ENCODE assay signal across 14 cellular contexts in genomic region chr2:207233731-207234130, GRCh38.
DNase-seq lines count a peak whose midpoint lies in the region; ATAC-seq, FAIRE-seq and TF ChIP-seq lines count a peak whose summit lies in the region.
"Had no signal": no experiment of that assay in that cellular context is flagged by ENCODE, and none has a peak within 500 bp of the region (broad histone marks: within the 10 kb centered on the region; RNA-seq: fewer than 3 reads in every experiment).

No MANE protein-coding gene starts in this region.

- H3K9me3 ChIP-seq in IMR-90 (ENCODE audit: control insufficient read depth, insufficient read depth, low read length) (no peaks in the 10 kb centered on the region), K562 (replicated peaks; ENCODE audit: control insufficient read depth, insufficient read depth, low read depth, low read length) (no peaks in the 10 kb centered on the region), neural progenitor cell (ENCODE audit: low read depth) (no peaks in the 10 kb centered on the region)

- H3K27me3 Mint-ChIP-seq in neural progenitor cell (ENCODE audit: insufficient read depth, low read depth): peaks cover 2% of the 10 kb centered on the region

- H3K23ac ChIP-seq in IMR-90 (ENCODE audit: low read depth, low read length): no peak overlapping the region

- H3K4me3 Mint-ChIP-seq in neural progenitor cell: no peak overlapping the region
- H3K4me3 Mint-ChIP-seq: CD8-positive, alpha-beta memory T cell had no signal

- dilution Hi-C loops in IMR-90 (cut with HindIII; ENCODE audit: low sequenced_read_pairs, unreplicated experiment): no loop called here

- FAIRE-seq in K562 (lab: Jason Lieb, UNC): peak; percentile 88
- FAIRE-seq: HepG2, HTR-8/SVneo had no signal

- H4K5ac ChIP-seq in IMR-90 (ENCODE audit: low read depth, low read length): peak overlapping the region; percentile 44; the same call in 1 of the 2 replicates

- no TSS peak for BruUV-seq in IMR-90 (replicated peaks; lab: Mats Ljungman, UMichigan)
- BruUV-seq in K562 (replicated peaks; lab: Mats Ljungman, UMichigan): no TSS peak

- H3K27me3 ChIP-seq in IMR-90 (ENCODE audit: control insufficient read depth, insufficient read depth, low read length): no peaks in the 10 kb centered on the region
- H3K27me3 ChIP-seq in K562 (ENCODE audit: control insufficient read depth in 2 of 2, insufficient read depth in 2 of 2, low read length in 2 of 2): no peaks in the 10 kb centered on the region
- H3K27me3 ChIP-seq in neural progenitor cell: no peaks in the 10 kb centered on the region

- H3K79me2 ChIP-seq in K562 (ENCODE audit: control insufficient read depth, insufficient read depth, low read length) (no peaks in the 10 kb centered on the region), neural progenitor cell (ENCODE audit: low read depth) (no peaks in the 10 kb centered on the region)

- H3K9ac ChIP-seq in IMR-90 (ENCODE audit: low read depth, low read length) (no peak overlapping the region), K562 (ENCODE audit: insufficient read depth in 1 of 2, low read depth in 2 of 2, low read length in 2 of 2) (no peak overlapping the region; a peak in 1 of 4 replicates), neural progenitor cell (no peak overlapping the region)

- in situ Hi-C loops in IMR-90 (cut with MboI; ENCODE audit: low sequenced_read_pairs) (no loop called here), K562 (cut with MboI) (no loop called here)

- TF ChIP-seq RAD21 in IMR-90 (IDR thresholded peaks at IDR 0.05; ENCODE audit: low read length): no peak
- no peak for TF ChIP-seq RAD21 in K562 (CRISPR knock-in tag; conservative IDR thresholded peaks at IDR 0.05 in 1 of 2, IDR thresholded peaks at IDR 0.05 in 1 of 2)

- CTCF ChIA-PET in IMR-90 (lab: Yijun Ruan, JAX): interaction anchor here (0.8 kb wide), 1 partner anchor 13 kb away, joined by 4 read pairs; no protein-coding TSS in a partner anchor
- CTCF ChIA-PET in K562 (lab: Yijun Ruan, JAX; ENCODE audit: low intra/inter-chr PET ratio): no interaction called here

- DNase-seq in IMR-90 (no peak), K562 (ENCODE audit: extremely low read depth in 1 of 4, low spot score in 3 of 4) (peak in 2 of 4 experiments; percentile 59 to 80), neural progenitor cell (ENCODE audit: low spot score) (no peak), OCI-M2 (lab: John Stamatoyannopoulos, UW; ENCODE audit: unreplicated experiment) (no peak)
- DNase-seq: CD8-positive, alpha-beta memory T cell; DMS53; GF-D8; HCEC 1CT had no signal

- peak overlapping the region; percentile 76; the same call in 2 of the 3 replicates for H2BK15ac ChIP-seq in IMR-90 (ENCODE audit: low read depth, low read length)

- H3K14ac ChIP-seq in IMR-90 (replicated peaks; ENCODE audit: low read depth, low read length): peak overlapping the region; percentile 60; the same call in 1 of the 2 replicates

- H3K4me3 ChIP-seq in IMR-90 (ENCODE audit: insufficient read depth, low read depth, low read length) (no peak overlapping the region), K562 (no peak overlapping the region), neural progenitor cell (no peak overlapping the region)

- peak overlapping the region; percentile 57 for H4K91ac ChIP-seq in IMR-90 (ENCODE audit: insufficient read depth, low read depth, low read length)

- no peak overlapping the region for H2AFZ ChIP-seq in IMR-90 (replicated peaks; ENCODE audit: low read length, poor library complexity)
- peak overlapping the region; percentile 79 for H2AFZ ChIP-seq in K562 (ENCODE audit: low read depth, low read length)
- no peak overlapping the region for H2AFZ ChIP-seq in neural progenitor cell (replicated peaks)

- TF ChIP-seq CTCF in C4-2B (conservative IDR thresholded peaks at IDR 0.05): no peak
- TF ChIP-seq CTCF in IMR-90 (conservative IDR thresholded peaks at IDR 0.05; ENCODE audit: low read depth, low read length): no peak
- TF ChIP-seq CTCF in K562 (IDR thresholded peaks at IDR 0.05 in 2 of 3, conservative IDR thresholded peaks at IDR 0.05 in 1 of 3; ENCODE audit: insufficient read depth in 2 of 3, low read depth in 1 of 3, low read length in 3 of 3): no peak
- no peak for TF ChIP-seq CTCF in neural progenitor cell (IDR thresholded peaks at IDR 0.05)

- peaks cover 2% of the 10 kb centered on the region for H3K36me3 Mint-ChIP-seq in neural progenitor cell

- H3K27ac ChIP-seq in C4-2B: peak overlapping the region; percentile 48; the same call in 1 of the 2 replicates
- no peak overlapping the region for H3K27ac ChIP-seq in IMR-90 (ENCODE audit: insufficient read depth, low read length)
- peak overlapping the region; percentile 60; the same call in 2 of the 3 replicates for H3K27ac ChIP-seq in K562 (ENCODE audit: extremely low read depth, low read depth, low read length)
- no peak overlapping the region for H3K27ac ChIP-seq in neural progenitor cell
- H3K27ac ChIP-seq: 22Rv1 had no signal

- H2BK120ac ChIP-seq in IMR-90 (ENCODE audit: low read depth, low read length): peak overlapping the region; percentile 71

- no peaks in the 10 kb centered on the region for H3F3A ChIP-seq in neural progenitor cell (ENCODE audit: low read depth)

- TF ChIP-seq EP300 in K562 (IDR thresholded peaks at IDR 0.05; ENCODE audit: low read length): no peak; the same call in 1 of the 2 replicates

- peaks cover 8 to 13% of the 10 kb centered on the region in 2 experiments; a peak in 3 of 4 replicates for H3K79me1 ChIP-seq in IMR-90 (ENCODE audit: low read depth in 1 of 2, low read length in 2 of 2)

- intact Hi-C loops in IMR-90 (cut with micrococcal nuclease): no loop called here
- intact Hi-C loops in K562 (cut with micrococcal nuclease): loop anchor here (5.0 to 10.0 kb wide), 2 partner anchors 99 to 241 kb away; no protein-coding TSS in a partner anchor

- peak overlapping the region; percentile 2; the same call in 1 of the 2 replicates for H3K18ac ChIP-seq in IMR-90 (ENCODE audit: low read depth, low read length)

- no peak overlapping the region for H3K4me2 ChIP-seq in IMR-90 (ENCODE audit: low read depth, low read length)
- peak overlapping the region; percentile 46; the same call in 1 of the 2 replicates for H3K4me2 ChIP-seq in K562 (ENCODE audit: insufficient read depth, low read length)
- peak overlapping the region; percentile 10 for H3K4me2 ChIP-seq in neural progenitor cell

- peaks cover 17% of the 10 kb centered on the region for H3K9me1 ChIP-seq in IMR-90 (ENCODE audit: insufficient read depth, low read length)
- H3K9me1 ChIP-seq in K562 (ENCODE audit: control insufficient read depth, insufficient read depth, low read length): no peaks in the 10 kb centered on the region

- no peaks in the 10 kb centered on the region for H3K36me3 ChIP-seq in IMR-90 (ENCODE audit: control insufficient read depth, insufficient read depth, low read length)
- no peaks in the 10 kb centered on the region for H3K36me3 ChIP-seq in K562 (ENCODE audit: control insufficient read depth, insufficient read depth, low read length)
- H3K36me3 ChIP-seq in neural progenitor cell: no peaks in the 10 kb centered on the region

- H3K4me1 ChIP-seq in IMR-90 (ENCODE audit: control insufficient read depth, insufficient read depth, low read length): peaks cover 14% of the 10 kb centered on the region
- peaks cover 0 to 22% of the 10 kb centered on the region in 2 experiments; a peak in 2 of 5 replicates for H3K4me1 ChIP-seq in K562 (replicated peaks in 1 of 2; ENCODE audit: control insufficient read depth in 2 of 2, insufficient read depth in 2 of 2, low read length in 2 of 2)
- H3K4me1 ChIP-seq in neural progenitor cell: peaks cover 26% of the 10 kb centered on the region

- H2BK5ac ChIP-seq in IMR-90 (ENCODE audit: low read depth, low read length, poor library complexity, severe bottlenecking): no peak overlapping the region

- TF ChIP-seq POLR2A in IMR-90 (IDR thresholded peaks at IDR 0.05; ENCODE audit: low read depth, low read length) (no peak), K562 (conservative IDR thresholded peaks at IDR 0.05) (no peak)

- peaks cover 2% of the 10 kb centered on the region for H3K9me3 Mint-ChIP-seq in neural progenitor cell
- H3K9me3 Mint-ChIP-seq: CD8-positive, alpha-beta memory T cell had no signal

- no peak overlapping the region; a peak in 1 of 4 replicates for H4K8ac ChIP-seq in IMR-90 (ENCODE audit: low read depth in 2 of 2, low read length in 2 of 2)

- ATAC-seq in IMR-90 (ENCODE audit: low read depth) (no peak), K562 (peak; percentile 90), HG02588 (IDR thresholded peaks at IDR 0.05; ENCODE audit: unreplicated experiment) (no peak), GM19035 (IDR thresholded peaks at IDR 0.05; ENCODE audit: unreplicated experiment) (no peak)
- ATAC-seq: HepG2 had no signal

- H2AK9ac ChIP-seq in IMR-90 (replicated peaks; ENCODE audit: low read depth, low read length, poor library complexity): no peak overlapping the region

- H3K27ac Mint-ChIP-seq in neural progenitor cell: no peak overlapping the region

- H3K56ac ChIP-seq in IMR-90 (ENCODE audit: extremely low read depth, insufficient read depth, low read length): no peak overlapping the region

- POLR2A ChIA-PET in IMR-90 (lab: Charles Lee; ENCODE audit: unreplicated experiment) (no interaction called here), K562 (lab: Yijun Ruan, JAX) (no interaction called here)

- H2BK20ac ChIP-seq in IMR-90 (ENCODE audit: low read depth, low read length): no peak overlapping the region

- H3K4me1 Mint-ChIP-seq in neural progenitor cell: peaks cover 44% of the 10 kb centered on the region
- H3K4me1 Mint-ChIP-seq: CD8-positive, alpha-beta memory T cell had no signal

- H4K20me1 ChIP-seq in IMR-90 (ENCODE audit: insufficient read depth, low read length): no peaks in the 10 kb centered on the region
- H4K20me1 ChIP-seq in K562 (replicated peaks; ENCODE audit: control insufficient read depth, insufficient read depth, low read length): no peaks in the 10 kb centered on the region
- H4K20me1 ChIP-seq in neural progenitor cell (ENCODE audit: low read depth): no peaks in the 10 kb centered on the region

- peak overlapping the region; percentile 26; the same call in 1 of the 2 replicates for H3K4ac ChIP-seq in IMR-90 (ENCODE audit: low read depth, low read length)

- H2AK5ac ChIP-seq in IMR-90 (ENCODE audit: low read depth, low read length): peak overlapping the region; percentile 43; the same call in 1 of the 2 replicates

- 71% methylated on average over 2 of the region's 3 CpGs; no CpG with 5 or more reads in 1 of the 2 experiments for WGBS in IMR-90 (ENCODE audit: extremely low coverage in 2 of 2, insufficient read length in 1 of 2), 2 experiments
- 0% methylated on average over 3 of the region's 3 CpGs for WGBS in K562 (ENCODE audit: insufficient coverage, low coverage, missing lambda C conversion rate)

TF ChIP-seq in IMR-90, 13 proteins besides CTCF, POLR2A, EP300 and RAD21 (continues in another document):
- TF ChIP-seq CHD1 (IDR thresholded peaks at IDR 0.05; ENCODE audit: low read depth, low read length): no peak
- TF ChIP-seq MAZ (IDR thresholded peaks at IDR 0.05; ENCODE audit: borderline replicate concordance, low read depth, low read length): no peak
- no peak for TF ChIP-seq FOS (IDR thresholded peaks at IDR 0.05; ENCODE audit: low read depth, low read length)

TF ChIP-seq in K562, 482 proteins besides CTCF, POLR2A, EP300 and RAD21 (continues in another document):
- no peak for TF ChIP-seq ZNF184 (CRISPR knock-in tag; IDR thresholded peaks at IDR 0.05)
- peak; percentile 52; the same call in 1 of the 2 replicates for TF ChIP-seq CBFA2T3 (IDR thresholded peaks at IDR 0.05)
- no peak for TF ChIP-seq SREBF2 (CRISPR knock-in tag; IDR thresholded peaks at IDR 0.05)
- TF ChIP-seq SAFB (IDR thresholded peaks at IDR 0.05; ENCODE audit: borderline replicate concordance, low read depth, low read length): no peak

Comparison
In these comparisons a context has a peak if more than half of its experiments do, and no peak if none do; other contexts are left out.
1. H3K27ac ChIP-seq: peak in C4-2B (single experiment) and K562 (single experiment); none in IMR-90 (single experiment) and neural progenitor cell (single experiment).